In the genomic region with DNA sequence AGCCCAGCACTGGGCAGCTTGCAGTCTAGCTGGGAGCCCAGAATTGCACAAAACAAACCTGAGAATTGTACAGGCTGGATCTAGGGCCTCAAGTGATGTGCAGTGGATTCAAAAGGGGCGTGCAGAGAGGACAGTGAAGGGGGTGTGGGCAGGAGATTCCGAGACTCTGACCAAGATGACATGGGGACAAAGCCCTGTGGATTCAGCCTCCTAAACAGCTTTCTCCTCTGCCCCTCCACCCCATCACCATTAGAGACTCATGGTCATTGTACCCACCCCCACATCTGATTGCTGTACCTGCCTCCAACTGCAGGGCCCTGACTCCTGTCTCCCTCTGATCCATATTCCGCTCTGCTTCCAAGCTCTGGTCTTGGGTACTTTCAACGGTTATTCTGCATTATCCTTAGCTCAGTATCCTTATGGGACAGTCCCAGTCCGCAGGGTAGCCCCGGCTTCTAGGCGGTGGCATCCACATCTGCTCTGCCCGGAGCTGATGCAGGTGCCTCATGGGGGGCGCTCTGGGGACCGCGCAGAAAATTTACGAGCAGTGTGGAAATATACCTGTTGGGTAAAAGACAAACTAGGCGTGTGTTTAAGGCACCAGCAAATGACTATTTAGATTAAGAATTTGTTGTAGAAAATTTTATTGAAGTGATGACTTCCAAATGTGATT, we compare ENCODE assay signal across 1 cellular context.
TF ChIP-seq lines count a peak whose summit lies in the region.

No MANE protein-coding gene starts in this region.

TF ChIP-seq in A549, 52 proteins besides CTCF, POLR2A, EP300 and RAD21 (continued from another document):
- TF ChIP-seq, protein P1, sequence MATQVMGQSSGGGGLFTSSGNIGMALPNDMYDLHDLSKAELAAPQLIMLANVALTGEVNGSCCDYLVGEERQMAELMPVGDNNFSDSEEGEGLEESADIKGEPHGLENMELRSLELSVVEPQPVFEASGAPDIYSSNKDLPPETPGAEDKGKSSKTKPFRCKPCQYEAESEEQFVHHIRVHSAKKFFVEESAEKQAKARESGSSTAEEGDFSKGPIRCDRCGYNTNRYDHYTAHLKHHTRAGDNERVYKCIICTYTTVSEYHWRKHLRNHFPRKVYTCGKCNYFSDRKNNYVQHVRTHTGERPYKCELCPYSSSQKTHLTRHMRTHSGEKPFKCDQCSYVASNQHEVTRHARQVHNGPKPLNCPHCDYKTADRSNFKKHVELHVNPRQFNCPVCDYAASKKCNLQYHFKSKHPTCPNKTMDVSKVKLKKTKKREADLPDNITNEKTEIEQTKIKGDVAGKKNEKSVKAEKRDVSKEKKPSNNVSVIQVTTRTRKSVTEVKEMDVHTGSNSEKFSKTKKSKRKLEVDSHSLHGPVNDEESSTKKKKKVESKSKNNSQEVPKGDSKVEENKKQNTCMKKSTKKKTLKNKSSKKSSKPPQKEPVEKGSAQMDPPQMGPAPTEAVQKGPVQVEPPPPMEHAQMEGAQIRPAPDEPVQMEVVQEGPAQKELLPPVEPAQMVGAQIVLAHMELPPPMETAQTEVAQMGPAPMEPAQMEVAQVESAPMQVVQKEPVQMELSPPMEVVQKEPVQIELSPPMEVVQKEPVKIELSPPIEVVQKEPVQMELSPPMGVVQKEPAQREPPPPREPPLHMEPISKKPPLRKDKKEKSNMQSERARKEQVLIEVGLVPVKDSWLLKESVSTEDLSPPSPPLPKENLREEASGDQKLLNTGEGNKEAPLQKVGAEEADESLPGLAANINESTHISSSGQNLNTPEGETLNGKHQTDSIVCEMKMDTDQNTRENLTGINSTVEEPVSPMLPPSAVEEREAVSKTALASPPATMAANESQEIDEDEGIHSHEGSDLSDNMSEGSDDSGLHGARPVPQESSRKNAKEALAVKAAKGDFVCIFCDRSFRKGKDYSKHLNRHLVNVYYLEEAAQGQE (IDR thresholded peaks at IDR 0.05): no peak
- TF ChIP-seq, protein P2, sequence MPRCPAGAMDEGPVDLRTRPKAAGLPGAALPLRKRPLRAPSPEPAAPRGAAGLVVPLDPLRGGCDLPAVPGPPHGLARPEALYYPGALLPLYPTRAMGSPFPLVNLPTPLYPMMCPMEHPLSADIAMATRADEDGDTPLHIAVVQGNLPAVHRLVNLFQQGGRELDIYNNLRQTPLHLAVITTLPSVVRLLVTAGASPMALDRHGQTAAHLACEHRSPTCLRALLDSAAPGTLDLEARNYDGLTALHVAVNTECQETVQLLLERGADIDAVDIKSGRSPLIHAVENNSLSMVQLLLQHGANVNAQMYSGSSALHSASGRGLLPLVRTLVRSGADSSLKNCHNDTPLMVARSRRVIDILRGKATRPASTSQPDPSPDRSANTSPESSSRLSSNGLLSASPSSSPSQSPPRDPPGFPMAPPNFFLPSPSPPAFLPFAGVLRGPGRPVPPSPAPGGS (IDR thresholded peaks at IDR 0.05): no peak
- no peak for TF ChIP-seq TFCP2L1 (CRISPR knock-in tag; IDR thresholded peaks at IDR 0.05)
- no peak for TF ChIP-seq JUN (IDR thresholded peaks at IDR 0.05)
- TF ChIP-seq ZSCAN20 (CRISPR knock-in tag; IDR thresholded peaks at IDR 0.05): no peak
